17 cellular contexts compared by ENCODE assay signal in the genomic region with DNA sequence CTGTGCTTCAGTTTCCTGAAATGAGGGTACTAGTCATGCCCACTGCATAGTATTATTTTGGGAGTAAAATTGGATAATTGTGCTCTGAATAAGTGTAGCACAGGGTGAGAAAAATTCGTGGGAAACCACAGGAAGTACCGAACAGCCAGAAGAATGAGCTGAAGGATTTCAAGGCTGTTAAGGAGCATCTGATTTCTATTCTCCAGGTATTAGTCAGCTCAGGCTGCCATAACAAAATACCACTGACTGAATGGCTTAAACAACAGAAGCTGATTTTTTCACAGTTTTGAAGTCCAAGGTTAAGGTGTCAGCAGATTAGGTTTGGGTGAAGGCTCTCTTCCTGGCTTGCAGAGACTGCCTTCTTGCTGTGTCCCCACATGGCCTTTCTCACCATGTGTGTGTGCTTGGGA. TPM values are rescaled to one million over a fixed set of nuclear protein-coding genes. Genes with fewer than 3 reads are reported as not detected.
DNase-seq lines count a peak whose midpoint lies in the region; ATAC-seq, FAIRE-seq and TF ChIP-seq lines count a peak whose summit lies in the region.
"Had no signal": no experiment of that assay in that cellular context is flagged by ENCODE, and none has a peak within 500 bp of the region (broad histone marks: within the 10 kb centered on the region; RNA-seq: fewer than 3 reads in every experiment).

No MANE protein-coding gene starts in this region.

- no peaks in the 10 kb centered on the region for H3K36me3 ChIP-seq in endothelial cell of umbilical vein (ENCODE audit: control insufficient read depth in 2 of 2, extremely low read depth in 1 of 2, insufficient read depth in 2 of 2, low read length in 2 of 2)
- H3K36me3 ChIP-seq: pancreas, spleen had no signal

- intact Hi-C loops in endothelial cell of umbilical vein (cut with micrococcal nuclease) = no loop called here

- H3K27me3 ChIP-seq in endothelial cell of umbilical vein (ENCODE audit: control insufficient read depth in 2 of 2, insufficient read depth in 2 of 2, low read length in 2 of 2) = no peaks in the 10 kb centered on the region
- H3K27me3 ChIP-seq: pancreas, spleen had no signal

- FAIRE-seq in endothelial cell of umbilical vein (lab: Jason Lieb, UNC) = peak; percentile 67
- FAIRE-seq: pancreas had no signal

- TF ChIP-seq CTCF in endothelial cell of umbilical vein (IDR thresholded peaks at IDR 0.05; ENCODE audit: extremely low read depth in 1 of 2, insufficient read depth in 1 of 2, low read depth in 1 of 2, low read length in 2 of 2) = no peak
- TF ChIP-seq CTCF in osteocyte (IDR thresholded peaks at IDR 0.05) = no peak

- no peak overlapping the region for H2AFZ ChIP-seq in endothelial cell of umbilical vein (ENCODE audit: low read depth, low read length)

- no peaks in the 10 kb centered on the region for H3K9me3 Mint-ChIP-seq in osteocyte (ENCODE audit: unreplicated experiment)
- H3K9me3 Mint-ChIP-seq: activated naive CD8-positive, alpha-beta T cell treated with anti-CD3 and anti-CD28 coated beads, Interleukin-2, amount 10 ng/mL, durations not matched to agents 7 days and 5 days had no signal

- no peak overlapping the region for H3K4me2 ChIP-seq in endothelial cell of umbilical vein (ENCODE audit: insufficient read depth, low read length)

- POLR2A ChIA-PET in endothelial cell of umbilical vein (lab: Charles Lee) = no interaction called here

- peaks cover 18% of the 10 kb centered on the region for H3K4me1 ChIP-seq in endothelial cell of umbilical vein (ENCODE audit: control insufficient read depth, extremely low read depth, insufficient read depth, low read length)

- peak overlapping the region; percentile 59 for H3K27ac Mint-ChIP-seq in osteocyte (ENCODE audit: unreplicated experiment)
- H3K27ac Mint-ChIP-seq: activated naive CD8-positive, alpha-beta T cell treated with anti-CD3 and anti-CD28 coated beads, Interleukin-2, amount 10 ng/mL, durations not matched to agents 7 days and 5 days had no signal

- no peaks in the 10 kb centered on the region for H3K36me3 Mint-ChIP-seq in osteocyte (ENCODE audit: unreplicated experiment)
- H3K36me3 Mint-ChIP-seq: activated naive CD8-positive, alpha-beta T cell treated with anti-CD3 and anti-CD28 coated beads, Interleukin-2, amount 10 ng/mL, durations not matched to agents 7 days and 5 days had no signal

- H3K9me1 ChIP-seq in endothelial cell of umbilical vein (replicated peaks; ENCODE audit: control insufficient read depth, extremely low read depth, insufficient read depth, low read length) = no peaks in the 10 kb centered on the region

- dilution Hi-C loops in endothelial cell of umbilical vein (cut with MboI; ENCODE audit: extremely low pct_ligation_motif_present, low sequenced_read_pairs) = no loop called here

- no peak for TF ChIP-seq POLR2A in endothelial cell of umbilical vein (IDR thresholded peaks at IDR 0.05; ENCODE audit: low read depth, low read length)

- peaks cover 46% of the 10 kb centered on the region for H3K4me1 Mint-ChIP-seq in osteocyte (ENCODE audit: unreplicated experiment)

- no peak overlapping the region for H3K27ac ChIP-seq in endothelial cell of umbilical vein (ENCODE audit: insufficient read depth, low read depth, low read length)
- H3K27ac ChIP-seq: 22Rv1, pancreas, spleen had no signal

- CTCF ChIA-PET in endothelial cell of umbilical vein (lab: Charles Lee) = interaction anchor here (0.6 to 2.2 kb wide), 3 partner anchors 17 to 42 kb away, joined by 3 to 6 read pairs (median 3); a partner anchor contains a TSS

- peaks cover 4% of the 10 kb centered on the region for H4K20me1 ChIP-seq in endothelial cell of umbilical vein (replicated peaks; ENCODE audit: control insufficient read depth, extremely low read depth, insufficient read depth, low read length)

- H3K9ac ChIP-seq in endothelial cell of umbilical vein (replicated peaks; ENCODE audit: extremely low read depth, insufficient read depth, low read length) = no peak overlapping the region

- peaks cover 78% of the 10 kb centered on the region for H3K79me2 ChIP-seq in endothelial cell of umbilical vein (ENCODE audit: control insufficient read depth, insufficient read depth, low read length)

- BruUV-seq in endothelial cell of umbilical vein (replicated peaks; lab: Mats Ljungman, UMichigan) = no TSS peak

- H3K9me3 ChIP-seq in endothelial cell of umbilical vein (replicated peaks; ENCODE audit: control insufficient read depth, insufficient read depth, low read length) = no peaks in the 10 kb centered on the region
- H3K9me3 ChIP-seq: pancreas, spleen had no signal

- no peak overlapping the region for H3K4me3 Mint-ChIP-seq in osteocyte (ENCODE audit: unreplicated experiment)
- H3K4me3 Mint-ChIP-seq: activated naive CD8-positive, alpha-beta T cell treated with anti-CD3 and anti-CD28 coated beads, Interleukin-2, amount 10 ng/mL, durations not matched to agents 7 days and 5 days had no signal

- H3K27me3 Mint-ChIP-seq in osteocyte (ENCODE audit: unreplicated experiment) = no peaks in the 10 kb centered on the region

- no peak overlapping the region for H3K4me3 ChIP-seq in endothelial cell of umbilical vein (replicated peaks in 1 of 3; ENCODE audit: insufficient read depth in 1 of 3, low read depth in 1 of 3, low read length in 3 of 3)
- H3K4me3 ChIP-seq: pancreas, spleen had no signal

- peak; percentile 3 for DNase-seq in DMS 273 (lab: John Stamatoyannopoulos, UW; ENCODE audit: unreplicated experiment)
- no peak for DNase-seq in DMS 273 treated with DMSO at 0.1 percent for 48 hours (lab: John Stamatoyannopoulos, UW)
- DNase-seq in RPMI7951 (ENCODE audit: low read depth) = peak; percentile 79
- DNase-seq in endothelial cell of umbilical vein (ENCODE audit: low read depth, low spot score) = peak; percentile 26
- DNase-seq in osteocyte (ENCODE audit: extremely low spot score, unreplicated experiment) = no peak
- no peak for DNase-seq in NCI-H510A treated with DMSO at 0.1 percent for 48 hours (lab: John Stamatoyannopoulos, UW)
- DNase-seq: activated CD8-positive, alpha-beta memory T cell treated with anti-CD3 and anti-CD28 coated beads, Interleukin-2, amount 50 U/mL, for 48 hours; activated naive CD8-positive, alpha-beta T cell treated with anti-CD3 and anti-CD28 coated beads, Interleukin-2, amount 10 ng/mL, durations not matched to agents 7 days and 5 days; H7; midbrain; MM.1S; NCI-H2171; pancreas; spleen had no signal

- no peak for ATAC-seq in esophagus mucosa
- ATAC-seq in HG02884 (IDR thresholded peaks at IDR 0.05; ENCODE audit: unreplicated experiment) = no peak

TF ChIP-seq in endothelial cell of umbilical vein, 7 proteins besides CTCF, POLR2A, EP300 and RAD21:
- TF ChIP-seq EZH2 (IDR thresholded peaks at IDR 0.05; ENCODE audit: borderline replicate concordance, low read depth, low read length, severe bottlenecking) = no peak
- TF ChIP-seq MYC (IDR thresholded peaks at IDR 0.05; ENCODE audit: low read depth, low read length) = no peak
- TF ChIP-seq, protein P1, sequence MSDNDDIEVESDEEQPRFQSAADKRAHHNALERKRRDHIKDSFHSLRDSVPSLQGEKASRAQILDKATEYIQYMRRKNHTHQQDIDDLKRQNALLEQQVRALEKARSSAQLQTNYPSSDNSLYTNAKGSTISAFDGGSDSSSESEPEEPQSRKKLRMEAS (IDR thresholded peaks at IDR 0.05; ENCODE audit: insufficient read depth, insufficient read length) = no peak
- TF ChIP-seq JUN (IDR thresholded peaks at IDR 0.05; ENCODE audit: borderline replicate concordance, insufficient read depth, insufficient read length, low read depth) = no peak
- TF ChIP-seq FOS (IDR thresholded peaks at IDR 0.05; ENCODE audit: borderline replicate concordance, insufficient read depth, low read length) = no peak
- TF ChIP-seq GATA2 (IDR thresholded peaks at IDR 0.05; ENCODE audit: insufficient read depth, insufficient read length, low read depth, low read length) = no peak
- TF ChIP-seq POLR2AphosphoS5 (IDR thresholded peaks at IDR 0.05; ENCODE audit: insufficient read depth, low read depth, low read length) = no peak

RNA-seq across cellular contexts. Expression of a gene that starts 41.9 kb away (rescaled TPM):
- total RNA-seq in RPMI7951 (2014; rRNA removed; shearing (Covaris generic)) = 18.9 and 21.4 TPM in 2 replicates
- 51.8 and 52.2 TPM in 2 replicates for total RNA-seq in endothelial cell of umbilical vein
- polyA plus RNA-seq in endothelial cell of umbilical vein = 10.2 and 12.9 TPM in 2 replicates
- 19.8 and 21.2 TPM in 2 replicates for polyA plus RNA-seq in endothelial cell of umbilical vein (2011; cell fraction: cytosol; rRNA removed)
- 55.1 and 67.9 TPM in 2 replicates for polyA plus RNA-seq in endothelial cell of umbilical vein (2011; cell fraction: nucleus; rRNA removed)
- polyA plus RNA-seq in endothelial cell of umbilical vein (2012) = 26.4 and 29.7 TPM in 2 replicates
- polyA minus RNA-seq in endothelial cell of umbilical vein = 33.4 and 40.1 TPM in 2 replicates
- polyA minus RNA-seq in endothelial cell of umbilical vein (2011; cell fraction: cytosol; rRNA and poly(A)+ RNA removed) = 9.4 TPM
- polyA minus RNA-seq in endothelial cell of umbilical vein (2011; cell fraction: nucleus; rRNA and poly(A)+ RNA removed) = 58.5 and 83.7 TPM in 2 replicates
- 47.2 and 53.5 TPM in 2 replicates for total RNA-seq in osteocyte
- 11.1 TPM for total RNA-seq in esophagus mucosa

Comparison
In these comparisons a context has a peak if more than half of its experiments do, and no peak if none do; other contexts are left out.
1. DNase-seq: peak in DMS 273 (single experiment), RPMI7951 (single experiment) and endothelial cell of umbilical vein (single experiment); none in DMS 273 treated with DMSO at 0.1 percent for 48 hours (single experiment), osteocyte (single experiment) and NCI-H510A treated with DMSO at 0.1 percent for 48 hours (single experiment).